13 cellular contexts compared by ENCODE assay signal in the genomic region with DNA sequence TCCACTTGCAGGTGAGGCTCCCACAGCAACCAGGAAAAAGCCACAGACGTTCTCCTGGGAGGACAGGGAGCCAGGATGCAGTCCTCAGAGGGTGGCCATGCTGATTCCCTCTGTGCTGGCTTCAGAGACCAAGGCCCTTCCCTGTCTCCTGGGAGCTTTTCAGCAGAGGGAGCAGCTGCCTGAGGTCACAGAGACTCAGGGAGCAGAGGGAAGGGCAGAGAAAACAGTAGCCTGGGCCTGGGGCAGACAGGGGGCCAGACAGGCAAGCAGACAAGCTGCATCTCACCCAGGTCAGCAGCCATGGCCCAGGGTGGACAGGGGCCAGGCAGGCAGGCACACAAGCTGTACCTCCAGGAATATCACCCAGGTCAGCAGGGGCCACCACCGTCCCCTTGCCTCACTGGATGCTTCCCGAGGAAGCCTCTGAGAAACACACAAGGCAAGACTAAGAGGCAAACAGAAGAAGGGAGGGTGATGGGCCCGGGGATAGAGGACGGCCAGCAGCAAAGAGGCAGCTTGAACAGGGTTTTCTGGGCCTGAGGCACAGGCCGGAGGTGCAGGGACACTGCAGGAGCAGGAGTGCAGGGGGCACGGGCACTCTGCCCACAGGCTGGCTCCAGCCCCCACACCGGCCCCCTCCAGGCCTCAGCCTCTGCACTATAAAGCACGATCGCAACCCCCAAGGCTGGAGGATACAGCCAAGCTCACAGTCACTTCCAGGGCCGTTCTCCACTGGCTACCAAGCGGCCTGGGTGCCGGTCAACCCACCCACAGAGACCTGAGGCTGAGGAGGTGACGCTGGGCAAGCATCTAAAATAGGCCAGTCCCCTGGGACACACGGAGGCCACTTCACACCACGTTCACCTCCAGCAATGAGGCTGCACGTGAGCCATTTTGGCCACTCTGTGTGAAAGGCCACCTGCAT. TPM values are rescaled to one million over a fixed set of nuclear protein-coding genes. Genes with fewer than 3 reads are reported as not detected.
A peak's percentile ranks its signal among the peaks of the same experiment; 100 is the strongest.
DNase-seq lines count a peak whose midpoint lies in the region; ATAC-seq and TF ChIP-seq lines count a peak whose summit lies in the region.
"Had no signal": no experiment of that assay in that cellular context is flagged by ENCODE, and none has a peak within 500 bp of the region (broad histone marks: within the 10 kb centered on the region; RNA-seq: fewer than 3 reads in every experiment).

No MANE protein-coding gene starts in this region.

- no peaks in the 10 kb centered on the region for H3K9me3 Mint-ChIP-seq in central memory CD8-positive, alpha-beta T cell
- no peaks in the 10 kb centered on the region for H3K9me3 Mint-ChIP-seq in naive thymus-derived CD8-positive, alpha-beta T cell
- H3K9me3 Mint-ChIP-seq in activated T-helper 1 cell treated with anti-CD3 and anti-CD28 coated beads, Interleukin-12 subunit alpha, Interleukin-12 subunit beta, Interleukin-2, Interleukin-4 antibody, amounts not matched to agents 30 ng/mL and 10 ng/mL and 1 ng/mL, durations not matched to agents 14 hours and 24 hours and 36 hours, result no peaks in the 10 kb centered on the region
- H3K9me3 Mint-ChIP-seq: stimulated activated naive CD8-positive, alpha-beta T cell treated with anti-CD3 and anti-CD28 coated beads, Interleukin-15, amount 100 ng/mL, for 72 hours had no signal

- ATAC-seq in central memory CD8-positive, alpha-beta T cell (replicated peaks; ENCODE audit: extremely low read depth, poor library complexity, severe bottlenecking), result no peak
- ATAC-seq in naive thymus-derived CD8-positive, alpha-beta T cell, result no peak
- ATAC-seq in aorta (ENCODE audit: low FRiP score) (no peak), HG03521 (IDR thresholded peaks at IDR 0.05; ENCODE audit: unreplicated experiment) (no peak)

- TF ChIP-seq CTCF in left ventricle myocardium inferior (IDR thresholded peaks at IDR 0.05; ENCODE audit: borderline replicate concordance) (no peak), right atrium auricular region (IDR thresholded peaks at IDR 0.05) (no peak)

- H3K27ac ChIP-seq in left ventricle myocardium inferior (replicated peaks), result peak overlapping the region; percentile 3
- no peak overlapping the region for H3K27ac ChIP-seq in right atrium auricular region
- H3K27ac ChIP-seq in aorta (ENCODE audit: low read depth in 1 of 2, low read length in 2 of 2), result no peak overlapping the region

- peak overlapping the region; percentile 71 for H3K27ac Mint-ChIP-seq in central memory CD8-positive, alpha-beta T cell (ENCODE audit: low read depth)
- H3K27ac Mint-ChIP-seq in naive thymus-derived CD8-positive, alpha-beta T cell, result peak overlapping the region in 6 of 10 donors; percentile 25 to 91 (median 57)
- H3K27ac Mint-ChIP-seq in activated T-helper 1 cell treated with anti-CD3 and anti-CD28 coated beads, Interleukin-12 subunit alpha, Interleukin-12 subunit beta, Interleukin-2, Interleukin-4 antibody, amounts not matched to agents 30 ng/mL and 10 ng/mL and 1 ng/mL, durations not matched to agents 14 hours and 24 hours and 36 hours, result no peak overlapping the region

- H3K27me3 ChIP-seq in left ventricle myocardium inferior (ENCODE audit: low read depth) (no peaks in the 10 kb centered on the region), right atrium auricular region (no peaks in the 10 kb centered on the region), aorta (ENCODE audit: control insufficient read depth in 1 of 2, insufficient read depth in 2 of 2, low read length in 1 of 2) (no peaks in the 10 kb centered on the region)

- POLR2A ChIA-PET in naive thymus-derived CD8-positive, alpha-beta T cell (lab: Charles Lee), result interaction anchor here (0.6 kb wide), 1 partner anchor 164 kb away, joined by 3 read pairs; no protein-coding TSS in a partner anchor

- DNase-seq in left ventricle myocardium inferior (no peak), right atrium auricular region (ENCODE audit: low spot score) (no peak), aorta (peak; percentile 28 to 57), NCI-H774 (lab: John Stamatoyannopoulos, UW) (no peak)
- DNase-seq in central memory CD8-positive, alpha-beta T cell (ENCODE audit: low spot score in 2 of 2), result no peak
- DNase-seq in naive thymus-derived CD8-positive, alpha-beta T cell, result no peak
- DNase-seq in activated T-helper 1 cell treated with anti-CD3 and anti-CD28 coated beads, Interleukin-12 subunit alpha, Interleukin-12 subunit beta, Interleukin-2, Interleukin-4 antibody, amounts not matched to agents 30 ng/mL and 10 ng/mL and 1 ng/mL, durations not matched to agents 14 hours and 24 hours and 36 hours (ENCODE audit: low spot score), result no peak
- DNase-seq: HCEC 1CT; NCI-H526 treated with DMSO at 0.1 percent for 48 hours; stimulated activated CD4-positive, alpha-beta T cell treated with anti-CD3 and anti-CD28 coated beads, Interleukin-1b, Interleukin-23, amount 100 ng/mL, for 48 hours; SW 1271 had no signal

- H3K4me1 ChIP-seq in left ventricle myocardium inferior, result peaks cover 97% of the 10 kb centered on the region
- H3K4me1 ChIP-seq in right atrium auricular region, result peaks cover 0 to 73% of the 10 kb centered on the region in 2 donors
- peaks cover 0 to 3% of the 10 kb centered on the region in 2 donors for H3K4me1 ChIP-seq in aorta (ENCODE audit: control insufficient read depth in 1 of 2, insufficient read depth in 2 of 2, low read length in 2 of 2)

- intact Hi-C loops in left ventricle myocardium inferior (cut with micrococcal nuclease), result no loop called here
- intact Hi-C loops in aorta (cut with DNase I), result no loop called here
- intact Hi-C loops in activated T-helper 1 cell treated with anti-CD3 and anti-CD28 coated beads, Interleukin-12 subunit alpha, Interleukin-12 subunit beta, Interleukin-2, Interleukin-4 antibody, amounts not matched to agents 30 ng/mL and 10 ng/mL and 1 ng/mL, durations not matched to agents 14 hours and 24 hours and 36 hours (cut with micrococcal nuclease), result loop anchor here (10.0 kb wide), 1 partner anchor 151 kb away; a partner anchor contains a TSS

- H3K36me3 ChIP-seq in left ventricle myocardium inferior, result peaks cover 30% of the 10 kb centered on the region
- H3K36me3 ChIP-seq in right atrium auricular region, result peaks cover 24% of the 10 kb centered on the region
- H3K36me3 ChIP-seq in aorta (ENCODE audit: control insufficient read depth in 1 of 2, insufficient read depth in 2 of 2, low read length in 1 of 2), result no peaks in the 10 kb centered on the region

- no peaks in the 10 kb centered on the region for H3K9me3 ChIP-seq in left ventricle myocardium inferior (replicated peaks)
- H3K9me3 ChIP-seq in right atrium auricular region, result no peaks in the 10 kb centered on the region
- H3K9me3 ChIP-seq in aorta (ENCODE audit: control insufficient read depth, low read length), result no peaks in the 10 kb centered on the region

- no peaks in the 10 kb centered on the region for H3K27me3 Mint-ChIP-seq in central memory CD8-positive, alpha-beta T cell
- H3K27me3 Mint-ChIP-seq in naive thymus-derived CD8-positive, alpha-beta T cell, result no peaks in the 10 kb centered on the region
- no peaks in the 10 kb centered on the region for H3K27me3 Mint-ChIP-seq in activated T-helper 1 cell treated with anti-CD3 and anti-CD28 coated beads, Interleukin-12 subunit alpha, Interleukin-12 subunit beta, Interleukin-2, Interleukin-4 antibody, amounts not matched to agents 30 ng/mL and 10 ng/mL and 1 ng/mL, durations not matched to agents 14 hours and 24 hours and 36 hours (ENCODE audit: insufficient read depth)
- H3K27me3 Mint-ChIP-seq: stimulated activated naive CD8-positive, alpha-beta T cell treated with anti-CD3 and anti-CD28 coated beads, Interleukin-15, amount 100 ng/mL, for 72 hours had no signal

- 71 to 72% methylated on average over 17 of the region's 17 CpGs for WGBS in aorta, 2 donors

- H3K4me3 ChIP-seq in left ventricle myocardium inferior (no peak overlapping the region), right atrium auricular region (no peak overlapping the region), aorta (ENCODE audit: low read length in 2 of 2) (no peak overlapping the region)

- no peak overlapping the region for H3K4me3 Mint-ChIP-seq in central memory CD8-positive, alpha-beta T cell
- peak overlapping the region in 3 of 10 donors; percentile 20 to 68 (median 67) for H3K4me3 Mint-ChIP-seq in naive thymus-derived CD8-positive, alpha-beta T cell
- H3K4me3 Mint-ChIP-seq in activated T-helper 1 cell treated with anti-CD3 and anti-CD28 coated beads, Interleukin-12 subunit alpha, Interleukin-12 subunit beta, Interleukin-2, Interleukin-4 antibody, amounts not matched to agents 30 ng/mL and 10 ng/mL and 1 ng/mL, durations not matched to agents 14 hours and 24 hours and 36 hours, result no peak overlapping the region

- peaks cover 28% of the 10 kb centered on the region for H3K36me3 Mint-ChIP-seq in central memory CD8-positive, alpha-beta T cell (ENCODE audit: insufficient read depth)
- H3K36me3 Mint-ChIP-seq in naive thymus-derived CD8-positive, alpha-beta T cell, result peaks cover 0 to 42% (median 17%) of the 10 kb centered on the region in 3 donors
- peaks cover 21% of the 10 kb centered on the region for H3K36me3 Mint-ChIP-seq in activated T-helper 1 cell treated with anti-CD3 and anti-CD28 coated beads, Interleukin-12 subunit alpha, Interleukin-12 subunit beta, Interleukin-2, Interleukin-4 antibody, amounts not matched to agents 30 ng/mL and 10 ng/mL and 1 ng/mL, durations not matched to agents 14 hours and 24 hours and 36 hours (ENCODE audit: low read depth)

- peaks cover 44% of the 10 kb centered on the region for H3K4me1 Mint-ChIP-seq in central memory CD8-positive, alpha-beta T cell
- H3K4me1 Mint-ChIP-seq in naive thymus-derived CD8-positive, alpha-beta T cell, result peaks cover 23 to 67% (median 55%) of the 10 kb centered on the region in 4 donors
- peaks cover 37% of the 10 kb centered on the region for H3K4me1 Mint-ChIP-seq in activated T-helper 1 cell treated with anti-CD3 and anti-CD28 coated beads, Interleukin-12 subunit alpha, Interleukin-12 subunit beta, Interleukin-2, Interleukin-4 antibody, amounts not matched to agents 30 ng/mL and 10 ng/mL and 1 ng/mL, durations not matched to agents 14 hours and 24 hours and 36 hours (ENCODE audit: low read depth)

RNA-seq across cellular contexts. Expression of a gene that starts 6.1 kb away (rescaled TPM):
- total RNA-seq in left ventricle myocardium inferior (27.4 TPM), right atrium auricular region (10 to 100 TPM; 21.4 to 22.9 TPM), aorta (10 to 100 TPM; 40.1 to 47.7 TPM)
- total RNA-seq in naive thymus-derived CD8-positive, alpha-beta T cell, result 10 to 100 TPM; 31.8 to 38.7 TPM
- polyA plus RNA-seq in naive thymus-derived CD8-positive, alpha-beta T cell, result 10 to 100 TPM; 14.1 to 22.0 (median 19.4) TPM
- polyA plus RNA-seq in aorta, result 10 to 100 TPM; 12.9 to 48.8 TPM
- total RNA-seq in activated T-helper 1 cell treated with anti-CD3 and anti-CD28 coated beads, Interleukin-12 subunit alpha, Interleukin-12 subunit beta, Interleukin-2, Interleukin-4 antibody, amounts not matched to agents 30 ng/mL and 10 ng/mL and 1 ng/mL, durations not matched to agents 14 hours and 24 hours and 36 hours, result 49.2 and 54.6 TPM in 2 replicates

RNA-seq across cellular contexts. Expression of a gene that starts 19.1 kb away (rescaled TPM):
- total RNA-seq in left ventricle myocardium inferior (12.2 TPM), right atrium auricular region (10 to 100 TPM in 1 of 2 donors, 1 to 10 TPM in 1; 8.6 to 13.0 TPM), aorta (10 to 100 TPM in 1 of 2 donors, 1 to 10 TPM in 1; 7.9 to 13.0 TPM)
- total RNA-seq in naive thymus-derived CD8-positive, alpha-beta T cell, result 10 to 100 TPM; 51.0 to 54.5 TPM
- 10 to 100 TPM; 11.2 to 24.5 (median 16.0) TPM for polyA plus RNA-seq in naive thymus-derived CD8-positive, alpha-beta T cell
- polyA plus RNA-seq in aorta, result 10 to 100 TPM in 1 of 2 donors, 1 to 10 TPM in 1; 5.1 to 11.3 TPM
- 9.0 and 10.0 TPM in 2 replicates for total RNA-seq in activated T-helper 1 cell treated with anti-CD3 and anti-CD28 coated beads, Interleukin-12 subunit alpha, Interleukin-12 subunit beta, Interleukin-2, Interleukin-4 antibody, amounts not matched to agents 30 ng/mL and 10 ng/mL and 1 ng/mL, durations not matched to agents 14 hours and 24 hours and 36 hours

RNA-seq across cellular contexts. Expression of a gene that starts 43.0 kb away (rescaled TPM):
- total RNA-seq in left ventricle myocardium inferior, result 92.0 TPM
- total RNA-seq in right atrium auricular region, result 10 to 100 TPM; 20.8 to 37.5 TPM
- total RNA-seq in naive thymus-derived CD8-positive, alpha-beta T cell, result 10 to 100 TPM; 71.9 to 78.5 TPM
- 100 to 1,000 TPM; 213 to 225 (median 217) TPM for polyA plus RNA-seq in naive thymus-derived CD8-positive, alpha-beta T cell
- 10 to 100 TPM; 71.7 to 72.0 TPM for total RNA-seq in aorta
- 100 to 1,000 TPM in 1 of 2 donors, 10 to 100 TPM in 1; 69.5 to 109 TPM for polyA plus RNA-seq in aorta
- total RNA-seq in activated T-helper 1 cell treated with anti-CD3 and anti-CD28 coated beads, Interleukin-12 subunit alpha, Interleukin-12 subunit beta, Interleukin-2, Interleukin-4 antibody, amounts not matched to agents 30 ng/mL and 10 ng/mL and 1 ng/mL, durations not matched to agents 14 hours and 24 hours and 36 hours, result 190 and 198 TPM in 2 replicates

Comparison
In these comparisons a context has a peak if more than half of its experiments do, and no peak if none do; other contexts are left out.
1. DNase-seq: peak in aorta (2 of 2); none in left ventricle myocardium inferior (single experiment), right atrium auricular region (single experiment), central memory CD8-positive, alpha-beta T cell (0 of 2), naive thymus-derived CD8-positive, alpha-beta T cell (0 of 10), activated T-helper 1 cell treated with anti-CD3 and anti-CD28 coated beads, Interleukin-12 subunit alpha, Interleukin-12 subunit beta, Interleukin-2, Interleukin-4 antibody, amounts not matched to agents 30 ng/mL and 10 ng/mL and 1 ng/mL, durations not matched to agents 14 hours and 24 hours and 36 hours (single experiment) and NCI-H774 (single experiment).